ENCODE assay signal across 11 cellular contexts in the genomic region with DNA sequence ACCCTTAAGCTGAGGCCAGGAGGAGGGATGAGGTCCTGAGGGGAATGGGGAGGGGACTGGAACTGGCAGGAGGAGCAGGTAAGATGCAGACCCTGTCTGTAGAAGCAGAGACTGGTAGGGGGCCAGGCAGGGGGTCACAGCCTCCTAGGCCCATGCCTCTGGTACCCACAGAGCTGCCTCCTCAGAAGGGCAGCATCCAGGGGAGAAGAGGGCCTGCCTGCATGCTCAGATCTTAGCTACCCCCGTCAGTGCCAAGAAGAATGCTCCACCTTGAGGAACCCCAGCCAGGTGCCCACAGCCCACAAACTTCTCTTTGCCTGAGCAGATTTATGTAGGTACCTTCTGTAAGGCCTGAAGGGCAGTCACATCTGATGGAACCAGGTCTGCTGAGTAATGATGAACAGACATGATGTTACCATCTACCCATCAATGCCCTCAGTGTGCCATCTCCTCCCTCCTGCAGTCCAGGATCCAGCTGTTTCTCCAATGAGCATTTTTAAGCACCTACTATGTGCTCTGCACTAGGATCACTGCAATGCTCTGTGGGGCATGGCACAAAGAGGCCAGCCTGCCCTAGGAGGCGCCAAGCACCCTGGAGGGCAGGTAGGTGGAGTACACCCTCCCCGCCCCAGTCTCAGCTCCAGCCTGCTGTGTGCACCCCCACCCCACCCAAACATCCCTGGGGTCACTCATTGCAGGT. TPM values are rescaled to one million over a fixed set of nuclear protein-coding genes. Genes with fewer than 3 reads are reported as not detected.
DNase-seq lines count a peak whose midpoint lies in the region; ATAC-seq, FAIRE-seq and TF ChIP-seq lines count a peak whose summit lies in the region.
"Had no signal": no experiment of that assay in that cellular context is flagged by ENCODE, and none has a peak within 500 bp of the region (broad histone marks: within the 10 kb centered on the region; RNA-seq: fewer than 3 reads in every experiment).

No MANE protein-coding gene starts in this region.

- H3K27me3 Mint-ChIP-seq in MCF 10A (ENCODE audit: insufficient read depth, unreplicated experiment) (no peaks in the 10 kb centered on the region), astrocyte (ENCODE audit: low read depth, unreplicated experiment) (no peaks in the 10 kb centered on the region), natural killer cell (ENCODE audit: low read depth in 2 of 2) (no peaks in the 10 kb centered on the region)

- in situ Hi-C loops in mammary epithelial cell (cut with MboI; ENCODE audit: low sequenced_read_pairs in 2 of 2) = loop anchor here in 1 of 2 donors (10.0 kb wide), 1 partner anchor 563 kb away; no protein-coding TSS in a partner anchor

- CTCF ChIA-PET in MCF 10A (lab: Yijun Ruan, JAX) = interaction anchor here (0.6 to 6.9 kb wide), 35 partner anchors 8 to 980 kb away, joined by 3 to 128 read pairs (median 4); no protein-coding TSS in a partner anchor
- CTCF ChIA-PET in mammary epithelial cell (lab: Charles Lee; ENCODE audit: low non-redundant PET) = interaction anchor here (0.7 to 0.8 kb wide), 2 partner anchors 282 to 562 kb away, joined by 3 to 7 read pairs; no protein-coding TSS in a partner anchor

- no peak overlapping the region for H3K27ac ChIP-seq in mammary epithelial cell (ENCODE audit: insufficient read depth, low read depth, low read length)
- H3K27ac ChIP-seq in astrocyte (ENCODE audit: low read depth, low read length) = no peak overlapping the region

- no peaks in the 10 kb centered on the region for H3K9me3 Mint-ChIP-seq in MCF 10A (ENCODE audit: unreplicated experiment)
- H3K9me3 Mint-ChIP-seq in astrocyte (ENCODE audit: unreplicated experiment) = no peaks in the 10 kb centered on the region
- H3K9me3 Mint-ChIP-seq in natural killer cell = no peaks in the 10 kb centered on the region

- intact Hi-C loops in MCF 10A (cut with micrococcal nuclease) (loop anchor here (2.0 to 5.0 kb wide), 4 partner anchors 675 to 935 kb away; no protein-coding TSS in a partner anchor), mammary epithelial cell (cut with micrococcal nuclease) (loop anchor here (5.0 kb wide), 4 partner anchors 675 to 980 kb away; no protein-coding TSS in a partner anchor), natural killer cell (cut with micrococcal nuclease) (loop anchor here (1.0 to 5.0 kb wide), 6 partner anchors 23 to 980 kb away; no protein-coding TSS in a partner anchor), posterior vena cava (cut with DNase I) (loop anchor here (2.0 to 10.0 kb wide), 5 partner anchors 23 to 885 kb away; no protein-coding TSS in a partner anchor)

- H3K4me2 ChIP-seq in mammary epithelial cell (ENCODE audit: insufficient read depth, low read depth, low read length) (no peak overlapping the region), astrocyte (ENCODE audit: low read length) (no peak overlapping the region)

- H3K4me3 Mint-ChIP-seq in MCF 10A (ENCODE audit: unreplicated experiment) (no peak overlapping the region), astrocyte (ENCODE audit: unreplicated experiment) (peak overlapping the region; percentile 54), natural killer cell (no peak overlapping the region)

- H3K9me3 ChIP-seq in mammary epithelial cell (replicated peaks; ENCODE audit: insufficient read depth, low read length) (no peaks in the 10 kb centered on the region), astrocyte (ENCODE audit: insufficient read depth, low read depth, low read length) (no peaks in the 10 kb centered on the region)
- H3K9me3 ChIP-seq: MG63 had no signal

- 91% methylated on average over 3 of the region's 3 CpGs for WGBS in mammary epithelial cell (ENCODE audit: low coverage, missing lambda C conversion rate)

- H3K36me3 Mint-ChIP-seq in MCF 10A (ENCODE audit: insufficient read depth, unreplicated experiment) (peaks cover 6% of the 10 kb centered on the region), astrocyte (ENCODE audit: low read depth, unreplicated experiment) (peaks cover 4% of the 10 kb centered on the region), natural killer cell (no peaks in the 10 kb centered on the region)

- ATAC-seq in natural killer cell (no peak), HG03342 (IDR thresholded peaks at IDR 0.05; ENCODE audit: unreplicated experiment) (no peak), GM21515 (IDR thresholded peaks at IDR 0.05; ENCODE audit: unreplicated experiment) (no peak)

- H3K9ac ChIP-seq in mammary epithelial cell (ENCODE audit: insufficient read depth, low read length) (no peak overlapping the region), astrocyte (ENCODE audit: low read length) (no peak overlapping the region)

- H3K36me3 ChIP-seq in mammary epithelial cell (ENCODE audit: insufficient read depth, low read length) (no peaks in the 10 kb centered on the region), astrocyte (ENCODE audit: insufficient read depth, low read length) (no peaks in the 10 kb centered on the region)
- H3K36me3 ChIP-seq: MG63 had no signal

- H2AFZ ChIP-seq in mammary epithelial cell (ENCODE audit: low read depth, low read length) (no peak overlapping the region), astrocyte (ENCODE audit: low read depth, low read length) (no peak overlapping the region)

- H4K20me1 ChIP-seq in mammary epithelial cell (ENCODE audit: insufficient read depth, low read length) = no peaks in the 10 kb centered on the region
- no peaks in the 10 kb centered on the region for H4K20me1 ChIP-seq in astrocyte (ENCODE audit: insufficient read depth, low read length)

- no peak for FAIRE-seq in astrocyte (lab: Jason Lieb, UNC)
- FAIRE-seq: H54 had no signal

- H3K79me2 ChIP-seq in mammary epithelial cell (ENCODE audit: insufficient read depth, low read length) (peaks cover 9% of the 10 kb centered on the region), astrocyte (ENCODE audit: insufficient read depth, low read length) (peaks cover 14% of the 10 kb centered on the region)

- peaks cover 20% of the 10 kb centered on the region for H3K4me1 Mint-ChIP-seq in MCF 10A (ENCODE audit: insufficient read depth, unreplicated experiment)
- H3K4me1 Mint-ChIP-seq in astrocyte (ENCODE audit: low read depth, unreplicated experiment) = peaks cover 20% of the 10 kb centered on the region
- peaks cover 62% of the 10 kb centered on the region in 2 donors for H3K4me1 Mint-ChIP-seq in natural killer cell

- no peak for TF ChIP-seq CTCF in MCF 10A (IDR thresholded peaks at IDR 0.05; ENCODE audit: unreplicated experiment)
- TF ChIP-seq CTCF in mammary epithelial cell (conservative IDR thresholded peaks at IDR 0.05 in 1 of 2, IDR thresholded peaks at IDR 0.05 in 1 of 2; ENCODE audit: extremely low read depth in 1 of 2, insufficient read depth in 1 of 2, low read depth in 1 of 2, low read length in 2 of 2) = no peak
- no peak for TF ChIP-seq CTCF in astrocyte (IDR thresholded peaks at IDR 0.05; ENCODE audit: insufficient read depth, low read depth, low read length)
- no peak for TF ChIP-seq CTCF in natural killer cell (IDR thresholded peaks at IDR 0.05)

- H3K27me3 ChIP-seq in mammary epithelial cell (ENCODE audit: insufficient read depth, low read length) (no peaks in the 10 kb centered on the region), astrocyte (ENCODE audit: insufficient read depth, low read length) (no peaks in the 10 kb centered on the region)
- H3K27me3 ChIP-seq: MG63 had no signal

- peaks cover 33% of the 10 kb centered on the region for H3K4me1 ChIP-seq in mammary epithelial cell (ENCODE audit: insufficient read depth, low read length)
- H3K4me1 ChIP-seq in astrocyte (ENCODE audit: insufficient read depth, low read length) = peaks cover 33% of the 10 kb centered on the region

- POLR2A ChIA-PET in MCF 10A (lab: Yijun Ruan, JAX) = interaction anchor here (0.9 to 7.6 kb wide), 15 partner anchors 16 to 881 kb away, joined by 3 to 90 read pairs (median 9); partner anchors contain the start of gene ZFP36L1

- H3K27ac Mint-ChIP-seq in MCF 10A (ENCODE audit: low read depth, unreplicated experiment) = peak overlapping the region; percentile 88
- H3K27ac Mint-ChIP-seq in astrocyte (ENCODE audit: unreplicated experiment) = peak overlapping the region; percentile 72
- H3K27ac Mint-ChIP-seq in natural killer cell = peak overlapping the region; percentile 91 to 97

- no peak for DNase-seq in MCF 10A (ENCODE audit: unreplicated experiment)
- DNase-seq in mammary epithelial cell = no peak
- no peak for DNase-seq in astrocyte (ENCODE audit: low read depth)
- no peak for DNase-seq in natural killer cell
- DNase-seq in posterior vena cava (ENCODE audit: low spot score) = no peak
- no peak for DNase-seq in mesenteric fat pad (ENCODE audit: low spot score)
- DNase-seq: activated effector memory CD4-positive, alpha-beta T cell treated with anti-CD3 and anti-CD28 coated beads, Interleukin-2, amount 50 U/mL, for 16 hours; MG63 had no signal

- dilution Hi-C loops in mammary epithelial cell (cut with HindIII; ENCODE audit: low sequenced_read_pairs) = loop anchor here (25.0 kb wide), 2 partner anchors 555 to 880 kb away; no protein-coding TSS in a partner anchor

- BruUV-seq in MCF 10A (replicated peaks; lab: Mats Ljungman, UMichigan) = no TSS peak
- no TSS peak for BruUV-seq in mammary epithelial cell (replicated peaks; lab: Mats Ljungman, UMichigan)

- H3K4me3 ChIP-seq in mammary epithelial cell (replicated peaks in 1 of 3; ENCODE audit: insufficient read depth in 1 of 3, low read depth in 2 of 3, low read length in 3 of 3) = no peak overlapping the region
- H3K4me3 ChIP-seq in astrocyte (ENCODE audit: insufficient read depth, low read depth, low read length) = no peak overlapping the region
- H3K4me3 ChIP-seq: MG63 had no signal

RNA-seq across cellular contexts. Expression of gene ZFP36L1, which starts 24.8 kb away (rescaled TPM):
- total RNA-seq in MCF 10A (2022) = 376 and 426 TPM in 2 replicates
- total RNA-seq in mammary epithelial cell = 100 to 1,000 TPM; 169 to 373 TPM
- 140 TPM for polyA plus RNA-seq in mammary epithelial cell
- 99.0 TPM for polyA minus RNA-seq in mammary epithelial cell
- total RNA-seq in astrocyte = 210 and 219 TPM in 2 replicates
- total RNA-seq in natural killer cell = 100 to 1,000 TPM; 143 to 167 (median 166) TPM
- 100 to 1,000 TPM; 311 to 319 TPM for total RNA-seq in posterior vena cava
- total RNA-seq in mesenteric fat pad = 477 TPM
